Comparison of ENCODE assay signal across 11 cellular contexts in the genomic region with DNA sequence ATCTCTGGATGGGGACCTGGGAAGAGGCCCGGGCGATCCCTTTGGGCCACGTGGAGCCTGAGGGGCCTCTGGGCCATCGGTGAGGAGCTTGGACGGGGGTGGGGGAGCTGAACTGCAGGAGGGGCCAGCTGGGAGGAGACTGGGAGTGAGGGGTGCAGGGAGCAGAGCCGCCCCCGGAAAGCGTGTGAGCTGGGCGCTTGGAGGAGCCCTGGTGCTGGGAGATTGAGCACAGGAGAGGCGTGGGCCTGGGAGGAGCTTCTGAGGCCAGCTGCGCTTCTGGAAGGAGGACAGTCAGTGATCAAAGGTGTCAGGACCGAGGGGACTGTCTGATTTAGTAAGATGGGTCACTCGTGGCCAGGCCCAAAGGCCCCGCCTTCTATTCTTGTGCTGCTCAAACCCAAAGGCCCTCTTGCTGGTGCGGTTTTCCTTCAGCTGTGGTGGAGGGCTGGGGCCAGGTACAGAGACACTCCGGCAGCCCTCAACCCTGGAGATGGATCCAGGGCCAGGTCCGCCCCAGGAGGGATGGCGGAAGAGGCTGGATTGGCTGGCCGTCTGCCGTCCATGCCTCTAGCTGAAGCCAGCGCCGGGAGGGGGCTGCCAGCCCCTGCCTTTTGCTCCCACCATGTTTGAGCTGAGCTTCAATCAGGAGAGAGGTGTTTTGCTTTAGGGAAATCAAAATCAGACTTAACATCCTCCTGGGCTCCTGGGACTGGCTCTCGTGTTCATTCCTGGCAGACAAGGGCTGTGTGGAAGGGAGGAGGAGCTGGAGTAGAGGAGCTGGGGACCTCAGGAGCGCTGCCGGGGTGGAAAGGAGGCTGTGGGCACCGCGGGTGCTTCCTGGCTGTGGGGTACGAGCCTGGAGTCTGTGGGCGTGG. TPM values are rescaled to one million over a fixed set of nuclear protein-coding genes. Genes with fewer than 3 reads are reported as not detected.
A peak's percentile ranks its signal among the peaks of the same experiment; 100 is the strongest.
DNase-seq lines count a peak whose midpoint lies in the region; TF ChIP-seq lines count a peak whose summit lies in the region.
"Had no signal": no experiment of that assay in that cellular context is flagged by ENCODE, and none has a peak within 500 bp of the region (broad histone marks: within the 10 kb centered on the region; RNA-seq: fewer than 3 reads in every experiment).

No MANE protein-coding gene starts in this region.

- peak overlapping the region in 4 of 5 experiments; percentile 46 to 62 (median 56) for H3K4me3 Mint-ChIP-seq in brain

- no peak for DNase-seq in cardiac muscle cell (ENCODE audit: low read depth in 1 of 2, low spot score in 1 of 2)
- no peak for DNase-seq in left ventricle myocardium inferior
- DNase-seq in tibial artery, result no peak
- no peak for DNase-seq in NCI-H524 treated with DMSO at 0.1 percent for 48 hours (lab: John Stamatoyannopoulos, UW)
- no peak for DNase-seq in middle frontal gyrus (ENCODE audit: extremely low spot score, low spot score)
- no peak for DNase-seq in activated effector memory CD4-positive, alpha-beta T cell treated with Interleukin-2 at 50 U/mL for 16 hours
- DNase-seq: ACHN, PC-3 had no signal

- H3K4me1 Mint-ChIP-seq in brain, result peaks cover 76% of the 10 kb centered on the region

- no peaks in the 10 kb centered on the region for H3K27me3 Mint-ChIP-seq in brain

- H3K9me3 Mint-ChIP-seq in brain, result no peaks in the 10 kb centered on the region

- H3K27me3 ChIP-seq in cardiac muscle cell (no peaks in the 10 kb centered on the region), left ventricle myocardium inferior (ENCODE audit: low read depth) (peaks cover 28% of the 10 kb centered on the region), layer of hippocampus (ENCODE audit: control insufficient read depth, insufficient read depth, low read length) (no peaks in the 10 kb centered on the region), tibial artery (no peaks in the 10 kb centered on the region)
- H3K27me3 ChIP-seq: gastrocnemius medialis had no signal

- intact Hi-C loops in left ventricle myocardium inferior (cut with micrococcal nuclease), result no loop called here
- intact Hi-C loops in tibial artery (cut with DNase I; ENCODE audit: low total_unique reads), result no loop called here

- H3K4me1 ChIP-seq in cardiac muscle cell (ENCODE audit: low read depth), result peaks cover 51% of the 10 kb centered on the region
- peaks cover 15% of the 10 kb centered on the region for H3K4me1 ChIP-seq in left ventricle myocardium inferior
- H3K4me1 ChIP-seq in tibial artery, result peaks cover 0 to 100% (median 81%) of the 10 kb centered on the region in 4 donors
- H3K4me1 ChIP-seq: gastrocnemius medialis had no signal

- H3K27ac Mint-ChIP-seq in brain, result peak overlapping the region; percentile 68 to 96 (median 91)

- H3K4me3 ChIP-seq in cardiac muscle cell (no peak overlapping the region), left ventricle myocardium inferior (no peak overlapping the region), tibial artery (peak overlapping the region in 1 of 2 donors; percentile 4)
- H3K4me3 ChIP-seq: gastrocnemius medialis had no signal

- TF ChIP-seq CTCF in cardiac muscle cell (IDR thresholded peaks at IDR 0.05; ENCODE audit: low read depth, low read length), result no peak
- TF ChIP-seq CTCF in left ventricle myocardium inferior (IDR thresholded peaks at IDR 0.05; ENCODE audit: borderline replicate concordance), result no peak
- no peak for TF ChIP-seq CTCF in brain (conservative IDR thresholded peaks at IDR 0.05)
- TF ChIP-seq CTCF in tibial artery (IDR thresholded peaks at IDR 0.05), result no peak

- H3K9me3 ChIP-seq in cardiac muscle cell (ENCODE audit: low read depth) (no peaks in the 10 kb centered on the region), left ventricle myocardium inferior (replicated peaks) (no peaks in the 10 kb centered on the region), tibial artery (no peaks in the 10 kb centered on the region)
- H3K9me3 ChIP-seq: gastrocnemius medialis had no signal

- H3K36me3 Mint-ChIP-seq in brain, result no peaks in the 10 kb centered on the region

- no peaks in the 10 kb centered on the region for H3K36me3 ChIP-seq in cardiac muscle cell
- H3K36me3 ChIP-seq in left ventricle myocardium inferior, result no peaks in the 10 kb centered on the region
- H3K36me3 ChIP-seq in tibial artery, result no peaks in the 10 kb centered on the region
- H3K36me3 ChIP-seq: gastrocnemius medialis had no signal

- H3K27ac ChIP-seq in cardiac muscle cell (peak overlapping the region; percentile 89), left ventricle myocardium inferior (replicated peaks) (no peak overlapping the region), layer of hippocampus (ENCODE audit: low read depth, low read length) (peak overlapping the region; percentile 57), tibial artery (peak overlapping the region; percentile 93 to 95)
- H3K27ac ChIP-seq: gastrocnemius medialis had no signal

RNA-seq across cellular contexts. Expression of a gene that starts 21.6 kb away (rescaled TPM):
- total RNA-seq in cardiac muscle cell (55.6 and 55.7 TPM in 2 replicates), left ventricle myocardium inferior (6.1 TPM)
- polyA plus RNA-seq in cardiac muscle cell (48.3 and 55.4 TPM in 2 replicates), brain (ENCODE audit: insufficient read depth, low read depth, low replicate concordance) (120 TPM)
